Comparison of ENCODE assay signal across 24 cellular contexts in genomic region chr12:113315358-113315757, GRCh38.
"Had no signal": no experiment of that assay in that cellular context is flagged by ENCODE, and none has a peak within 500 bp of the region (broad histone marks: within the 10 kb centered on the region; RNA-seq: fewer than 3 reads in every experiment).

No MANE protein-coding gene starts in this region.

- H3K9me3 ChIP-seq: SJSA1, SK-N-SH had no signal

- H3K27me3 ChIP-seq: SJSA1 had no signal

- DNase-seq: activated CD4-positive, alpha-beta T cell treated with anti-CD3 and anti-CD28 coated beads, Interleukin-2, amount 10 ng/mL, durations not matched to agents 24 days and 14 days; activated CD4-positive, alpha-beta T cell treated with anti-CD3 and anti-CD28 coated beads, Interleukin-2, amount 50 U/mL, for 4 hours; activated CD8-positive, alpha-beta T cell treated with anti-CD3 and anti-CD28 coated beads for 36 hours; activated effector memory CD4-positive, alpha-beta T cell treated with anti-CD3 and anti-CD28 coated beads, Interleukin-2, amount 50 U/mL, for 16 hours; activated naive CD4-positive, alpha-beta T cell; activated naive CD4-positive, alpha-beta T cell treated with anti-CD3 and anti-CD28 coated beads, Interleukin-2, amount 50 U/mL, for 16 hours; activated T-cell treated with anti-CD3 and anti-CD28 coated beads, Interleukin-2, amount 50 U/mL, for 1 hour; activated T-cell treated with anti-CD3 and anti-CD28 coated beads, Interleukin-2, amount 50 U/mL, for 72 hours; anterior cingulate cortex; MM.1S; MV-4-11; NCI-H1092; NCI-H1436 treated with DMSO at 0.1 percent for 48 hours; NCI-H1694 treated with DMSO at 0.1 percent for 48 hours; NCI-H2029; NCI-H345; NCI-H524 treated with DMSO at 0.1 percent for 48 hours; PC-9; SHP77 treated with DMSO at 0.1 percent for 48 hours; SK-N-SH had no signal

- H3K27ac ChIP-seq: KMS-11, PC-9, RWPE1, SJSA1 had no signal

- ATAC-seq: activated CD8-positive, alpha-beta T cell treated with anti-CD3 and anti-CD28 coated beads for 36 hours; activated T-cell treated with anti-CD3 and anti-CD28 coated beads, Interleukin-2, amount 50 U/mL, for 72 hours; activated T-helper 17 cell treated with anti-CD3 and anti-CD28 coated beads, Interleukin-2, amount 50 U/mL, for 72 hours had no signal

- H2AFZ ChIP-seq: PC-9 had no signal

- H3K9ac ChIP-seq: KMS-11, SK-N-SH had no signal

- H3K4me2 ChIP-seq: KMS-11, PC-9, SK-N-SH had no signal

- H3K4me3 ChIP-seq: PC-9, SJSA1 had no signal
